Comparison of ENCODE assay signal across 8 cellular contexts in genomic region chr19:2096543-2097329, GRCh38. TPM values are rescaled to one million over a fixed set of nuclear protein-coding genes. Genes with fewer than 3 reads are reported as not detected.
A peak's percentile ranks its signal among the peaks of the same experiment; 100 is the strongest.
DNase-seq lines count a peak whose midpoint lies in the region; ATAC-seq, FAIRE-seq and TF ChIP-seq lines count a peak whose summit lies in the region.

IZUMO4 (plus strand) TSS chr19:2096915; CDS start chr19:2096946, 31 bp downstream.

- peak; percentile 24 for TF ChIP-seq CTCF in astrocyte of the cerebellum (IDR thresholded peaks at IDR 0.05; ENCODE audit: low read depth, low read length, missing control alignments)

- in situ Hi-C loops in astrocyte of the cerebellum (cut with HindIII; ENCODE audit: low sequenced_read_pairs) = no loop called here

- ATAC-seq in HG02981 (IDR thresholded peaks at IDR 0.05; ENCODE audit: unreplicated experiment) = peak; percentile 57

- H3K4me3 ChIP-seq in astrocyte of the cerebellum (ENCODE audit: low read depth, low read length) = peak within 1 kb of the TSS; percentile 69

- DNase-seq in GM18507 (ENCODE audit: extremely low spot score, insufficient read length, low read depth) (peak; percentile 97), NCI-H1930 (lab: John Stamatoyannopoulos, UW) (peak; percentile 89 to 98), T-helper 22 cell (ENCODE audit: low read depth) (peak; percentile 100), astrocyte of the cerebellum (ENCODE audit: low read depth) (peak; percentile 88), hippocampal formation (lab: John Stamatoyannopoulos, UW) (peak; percentile 97 to 99), renal cortical epithelial cell (ENCODE audit: low read depth) (peak; percentile 80), retina (no peak)

- FAIRE-seq in GM18507 (lab: Jason Lieb, UNC) = peak; percentile 97

RNA-seq across cellular contexts. Expression of gene IZUMO4, which starts in this region (rescaled TPM):
- total RNA-seq in renal cortical epithelial cell = 0.89 and 3.5 TPM in 2 replicates
